In genomic region chr15:79319973-79320372, GRCh38 we compare ENCODE assay signal across 1 cellular context.
TF ChIP-seq lines count a peak whose summit lies in the region.

No MANE protein-coding gene starts in this region.

TF ChIP-seq in K562, 482 proteins besides CTCF, POLR2A, EP300 and RAD21:
- TF ChIP-seq ZBTB33 (CRISPR knock-in tag; IDR thresholded peaks at IDR 0.05) = peak; percentile 49; the same call in 1 of the 2 replicates
